11 cellular contexts compared by ENCODE assay signal in the genomic region with DNA sequence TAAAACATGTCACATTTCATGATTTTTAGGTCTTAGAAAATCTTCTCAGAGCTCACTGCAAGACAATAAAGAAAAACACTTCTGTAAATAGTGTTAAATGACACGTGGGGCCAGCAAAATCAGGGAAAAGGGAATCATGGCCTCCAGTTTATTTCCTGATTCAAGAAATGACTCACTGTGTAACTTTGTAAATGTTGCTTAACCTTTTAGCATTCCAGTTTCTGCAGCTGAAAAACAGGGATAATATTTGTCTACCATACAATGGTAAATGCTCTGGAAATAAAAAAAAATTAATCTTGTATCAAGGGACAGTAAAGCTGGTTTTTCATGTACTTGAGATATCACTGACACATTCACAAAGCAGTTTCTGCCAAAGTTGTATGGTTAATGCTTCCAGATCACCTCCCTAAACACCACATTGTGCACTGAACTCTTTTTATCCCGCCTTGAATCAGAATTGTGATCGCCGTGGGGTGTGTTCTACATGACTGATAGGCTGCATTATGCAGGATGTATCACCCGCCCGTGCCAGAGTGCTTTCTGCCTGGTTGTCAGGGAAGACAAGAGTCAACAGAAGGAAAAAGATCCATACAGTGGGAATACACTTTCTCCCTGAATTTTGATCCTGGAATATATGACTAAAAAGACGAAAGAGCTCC.
A peak's percentile ranks its signal among the peaks of the same experiment; 100 is the strongest.
DNase-seq lines count a peak whose midpoint lies in the region; ATAC-seq and TF ChIP-seq lines count a peak whose summit lies in the region.
"Had no signal": no experiment of that assay in that cellular context is flagged by ENCODE, and none has a peak within 500 bp of the region (broad histone marks: within the 10 kb centered on the region; RNA-seq: fewer than 3 reads in every experiment).

No MANE protein-coding gene starts in this region.

- no peaks in the 10 kb centered on the region for H4K20me1 ChIP-seq in smooth muscle cell (ENCODE audit: low read depth)

- H3K27me3 ChIP-seq in adipocyte (replicated peaks; ENCODE audit: control insufficient read depth, insufficient read depth, low read length) (no peaks in the 10 kb centered on the region), smooth muscle cell (ENCODE audit: low read depth) (no peaks in the 10 kb centered on the region)

- H3K36me3 Mint-ChIP-seq in activated CD4-positive, alpha-beta T cell treated with anti-CD3 and anti-CD28 coated beads for 36 hours (ENCODE audit: low read depth): no peaks in the 10 kb centered on the region

- intact Hi-C loops in head of caudate nucleus (cut with DNase I): no loop called here
- intact Hi-C loops in activated CD4-positive, alpha-beta T cell treated with anti-CD3 and anti-CD28 coated beads for 36 hours (cut with DNase I, micrococcal nuclease): loop anchor here in 1 of 2 experiments (5.0 kb wide), 1 partner anchor 45 kb away; no protein-coding TSS in a partner anchor

- H3K36me3 ChIP-seq in adipocyte (ENCODE audit: control insufficient read depth, insufficient read depth, low read length, severe bottlenecking): no peaks in the 10 kb centered on the region
- H3K36me3 ChIP-seq in smooth muscle cell (ENCODE audit: low read depth): no peaks in the 10 kb centered on the region

- CTCF ChIA-PET in activated CD4-positive, alpha-beta T cell treated with anti-CD3 and anti-CD28 coated beads for 36 hours (lab: Charles Lee): interaction anchor here (1.0 kb wide), 1 partner anchor 236 kb away, joined by 3 read pairs; no protein-coding TSS in a partner anchor

- no peaks in the 10 kb centered on the region for H3K79me2 ChIP-seq in smooth muscle cell (ENCODE audit: low read depth)

- POLR2A ChIA-PET in activated CD4-positive, alpha-beta T cell treated with anti-CD3 and anti-CD28 coated beads for 36 hours (lab: Charles Lee): no interaction called here

- no peaks in the 10 kb centered on the region for H3K9me3 ChIP-seq in adipocyte (ENCODE audit: control insufficient read depth, low read length)
- no peaks in the 10 kb centered on the region for H3K9me3 ChIP-seq in smooth muscle cell (replicated peaks; ENCODE audit: low read depth)

- 74% methylated on average over 7 of the region's 7 CpGs for WGBS in smooth muscle cell (ENCODE audit: low lambda C conversion rate)

- H3K4me1 Mint-ChIP-seq in activated CD4-positive, alpha-beta T cell treated with anti-CD3 and anti-CD28 coated beads for 36 hours: peaks cover 26% of the 10 kb centered on the region

- TF ChIP-seq CTCF in smooth muscle cell (IDR thresholded peaks at IDR 0.05; ENCODE audit: borderline replicate concordance, insufficient read depth, poor library complexity, severe bottlenecking): no peak

- H3K27me3 Mint-ChIP-seq in activated CD4-positive, alpha-beta T cell treated with anti-CD3 and anti-CD28 coated beads for 36 hours: peaks cover 12% of the 10 kb centered on the region

- DNase-seq in HK-2 (ENCODE audit: unreplicated experiment) (peak; percentile 3), adipocyte (ENCODE audit: low read depth) (peak; percentile 75), head of caudate nucleus (peak in 40 of 42 donors; percentile 15 to 87 (median 50)), smooth muscle cell (lab: John Stamatoyannopoulos, UW; ENCODE audit: unreplicated experiment) (no peak), ureter (ENCODE audit: low spot score) (no peak), ecto neural progenitor cell (ENCODE audit: low spot score) (no peak)
- no peak for DNase-seq in activated CD4-positive, alpha-beta T cell treated with anti-CD3 and anti-CD28 coated beads for 36 hours
- DNase-seq: activated CD8-positive, alpha-beta T cell treated with anti-CD3 and anti-CD28 coated beads for 36 hours; cortex of kidney had no signal

- peak overlapping the region; percentile 39 for H3K4me2 ChIP-seq in smooth muscle cell

- H3K4me3 ChIP-seq in adipocyte (ENCODE audit: low read length): peak overlapping the region; percentile 59
- H3K4me3 ChIP-seq in smooth muscle cell: no peak overlapping the region

- no peak overlapping the region for H3K4me3 Mint-ChIP-seq in activated CD4-positive, alpha-beta T cell treated with anti-CD3 and anti-CD28 coated beads for 36 hours
- H3K4me3 Mint-ChIP-seq: activated CD8-positive, alpha-beta T cell treated with anti-CD3 and anti-CD28 coated beads for 36 hours; neural crest cell had no signal

- H3K27ac ChIP-seq in smooth muscle cell (ENCODE audit: low read depth): peak overlapping the region; percentile 69

- peak overlapping the region; percentile 87 for H3K9ac ChIP-seq in adipocyte (ENCODE audit: low read length)
- H3K9ac ChIP-seq in smooth muscle cell (ENCODE audit: low read depth): no peak overlapping the region

- H2AFZ ChIP-seq in smooth muscle cell (ENCODE audit: low read depth): peak overlapping the region; percentile 17

- H3K9me3 Mint-ChIP-seq in activated CD4-positive, alpha-beta T cell treated with anti-CD3 and anti-CD28 coated beads for 36 hours (ENCODE audit: low read depth): peaks cover 4% of the 10 kb centered on the region
- H3K9me3 Mint-ChIP-seq: neural crest cell had no signal

- H3K27ac Mint-ChIP-seq in activated CD4-positive, alpha-beta T cell treated with anti-CD3 and anti-CD28 coated beads for 36 hours: no peak overlapping the region
- H3K27ac Mint-ChIP-seq: activated CD8-positive, alpha-beta T cell treated with anti-CD3 and anti-CD28 coated beads for 36 hours had no signal

- H3K4me1 ChIP-seq in adipocyte (ENCODE audit: control insufficient read depth, insufficient read depth, low read length) (peaks cover 77% of the 10 kb centered on the region), smooth muscle cell (ENCODE audit: low read depth) (peaks cover 26% of the 10 kb centered on the region)

- ATAC-seq in GM21447 (IDR thresholded peaks at IDR 0.05; ENCODE audit: unreplicated experiment): no peak
- ATAC-seq in activated CD4-positive, alpha-beta T cell treated with anti-CD3 and anti-CD28 coated beads for 36 hours: no peak
- ATAC-seq: activated CD8-positive, alpha-beta T cell treated with anti-CD3 and anti-CD28 coated beads for 36 hours had no signal

- no peaks in the 10 kb centered on the region for H3F3A ChIP-seq in smooth muscle cell (ENCODE audit: low read depth)

Comparison
In these comparisons a context has a peak if more than half of its experiments do, and no peak if none do; other contexts are left out.
1. DNase-seq: peak in HK-2 (single experiment), adipocyte (single experiment) and head of caudate nucleus (40 of 42); none in smooth muscle cell (single experiment), ureter (single experiment), activated CD4-positive, alpha-beta T cell treated with anti-CD3 and anti-CD28 coated beads for 36 hours (single experiment) and ecto neural progenitor cell (single experiment).